ENCODE assay signal across 10 cellular contexts in genomic region chr3:10196389-10197052, GRCh38. TPM values are rescaled to one million over a fixed set of nuclear protein-coding genes. Genes with fewer than 3 reads are reported as not detected.
DNase-seq lines count a peak whose midpoint lies in the region; ATAC-seq and TF ChIP-seq lines count a peak whose summit lies in the region.
"Had no signal": no experiment of that assay in that cellular context is flagged by ENCODE, and none has a peak within 500 bp of the region (broad histone marks: within the 10 kb centered on the region; RNA-seq: fewer than 3 reads in every experiment).

No MANE protein-coding gene starts in this region.

- H3K27me3 ChIP-seq in AG04450 (ENCODE audit: control insufficient read depth, insufficient read depth, low read length) (no peaks in the 10 kb centered on the region), stomach (no peaks in the 10 kb centered on the region)

- intact Hi-C loops in stomach (cut with DNase I; ENCODE audit: low total_unique reads) = no loop called here

- H3K36me3 ChIP-seq in stomach = peaks cover 4 to 13% (median 12%) of the 10 kb centered on the region in 4 donors

- H3K9me3 ChIP-seq in AG04450 (ENCODE audit: control insufficient read depth, insufficient read depth, low read length) (no peaks in the 10 kb centered on the region; the same call in 1 of the 2 replicates), stomach (no peaks in the 10 kb centered on the region)

- CTCF ChIA-PET in AG04450 (lab: Charles Lee) = interaction anchor here (0.7 kb wide), 1 partner anchor 1233 kb away, joined by 3 read pairs; the partner anchor contains the start of gene RAD18

- TF ChIP-seq CTCF in AG04450 (IDR thresholded peaks at IDR 0.05; ENCODE audit: low read depth, low read length) (no peak), stomach (IDR thresholded peaks at IDR 0.05) (no peak)

- no peak for TF ChIP-seq EP300 in stomach (IDR thresholded peaks at IDR 0.05)

- ATAC-seq in GM18870 (IDR thresholded peaks at IDR 0.05; ENCODE audit: unreplicated experiment) = no peak
- ATAC-seq in HG03354 (IDR thresholded peaks at IDR 0.05; ENCODE audit: poor library complexity, severe bottlenecking, unreplicated experiment) = no peak

- POLR2A ChIA-PET in AG04450 (lab: Yijun Ruan, JAX) = no interaction called here

- whole genome bisulfite sequencing in stomach, 5 donors = 71 to 86% (median 83%) methylated on average over 10 to 12 of the region's 12 CpGs

- H3K4me1 ChIP-seq in stomach = peaks cover 52 to 87% (median 63%) of the 10 kb centered on the region in 4 donors

- DNase-seq in AG04450 (ENCODE audit: low read depth, low spot score) (no peak), HUDEP-2 (lab: John Stamatoyannopoulos, UW; ENCODE audit: unreplicated experiment in 76 of 76) (peak in 39 of 76 experiments; percentile 2 to 63 (median 36)), myocyte (ENCODE audit: low read depth) (peak; percentile 32), RPMI8226 (no peak), stomach (no peak)
- DNase-seq: NCI-H69 had no signal

- H3K27ac ChIP-seq in AG04450 (ENCODE audit: low read depth, low read length) (peak overlapping the region; percentile 77), angular gyrus (ENCODE audit: low read depth, low read length) (peak overlapping the region; percentile 87), stomach (peak overlapping the region in 2 of 5 donors; percentile 18 to 49)
- H3K27ac ChIP-seq: parathyroid adenoma had no signal

- H3K4me3 ChIP-seq in AG04450 (ENCODE audit: low read depth, low read length) (no peak overlapping the region), stomach (no peak overlapping the region)

- TF ChIP-seq POLR2A in stomach (IDR thresholded peaks at IDR 0.05) = no peak

RNA-seq across cellular contexts. Expression of gene IRAK2, which starts 31.8 kb away (rescaled TPM):
- 7.6 and 8.9 TPM in 2 replicates for polyA plus RNA-seq in AG04450 (2011; rRNA removed)
- 8.4 and 11.4 TPM in 2 replicates for polyA minus RNA-seq in AG04450 (2011; rRNA and poly(A)+ RNA removed)
- total RNA-seq in myocyte = 2.3 and 2.9 TPM in 2 replicates
- 0.87 TPM for polyA plus RNA-seq in myocyte (2012)
- total RNA-seq in stomach = 1 to 10 TPM in 3 of 5 donors, under 1 TPM in 1, not detected in 1; 0.45 to 6.2 (median 1.9) TPM
- polyA plus RNA-seq in stomach = 1 to 10 TPM; 1.5 to 3.8 (median 3.2) TPM

RNA-seq across cellular contexts. Expression of gene TATDN2, which starts 51.7 kb away (rescaled TPM):
- polyA plus RNA-seq in AG04450 (2011; rRNA removed) (17.7 and 20.5 TPM in 2 replicates), stomach (10 to 100 TPM; 10.4 to 17.1 (median 14.4) TPM)
- polyA minus RNA-seq in AG04450 (2011; rRNA and poly(A)+ RNA removed) = 29.1 and 30.2 TPM in 2 replicates
- total RNA-seq in myocyte (6.9 and 8.9 TPM in 2 replicates), stomach (10 to 100 TPM; 15.2 to 37.5 (median 24.6) TPM)
- 24.2 TPM for polyA plus RNA-seq in myocyte (2012)

RNA-seq across cellular contexts. Expression of gene VHL, which starts 54.9 kb away (rescaled TPM):
- polyA plus RNA-seq in AG04450 (2011; rRNA removed) (12.7 and 13.7 TPM in 2 replicates), stomach (10 to 100 TPM; 19.4 to 23.0 (median 20.0) TPM)
- polyA minus RNA-seq in AG04450 (2011; rRNA and poly(A)+ RNA removed) = 16.2 and 19.9 TPM in 2 replicates
- total RNA-seq in myocyte (23.0 and 23.9 TPM in 2 replicates), stomach (10 to 100 TPM; 30.8 to 66.8 (median 36.2) TPM)
- polyA plus RNA-seq in myocyte (2012) = 22.4 TPM

Comparison
In these comparisons a context has a peak if more than half of its experiments do, and no peak if none do; other contexts are left out.
1. DNase-seq: peak in HUDEP-2 (39 of 76) and myocyte (single experiment); none in AG04450 (single experiment), RPMI8226 (single experiment) and stomach (single experiment).